In genomic region chr6:116436586-116436985, GRCh38 we compare ENCODE assay signal across 26 cellular contexts. TPM values are rescaled to one million over a fixed set of nuclear protein-coding genes. Genes with fewer than 3 reads are reported as not detected.
"Had no signal": no experiment of that assay in that cellular context is flagged by ENCODE, and none has a peak within 500 bp of the region (broad histone marks: within the 10 kb centered on the region; RNA-seq: fewer than 3 reads in every experiment).

No MANE protein-coding gene starts in this region.

- FAIRE-seq: RCC 7860 had no signal

- H3K9me3 ChIP-seq: MG63, SJSA1 had no signal

- H3K36me3 ChIP-seq: MG63, SJSA1, WERI-Rb-1 had no signal

- H3K27me3 ChIP-seq: brain microvascular endothelial cell, cardiac muscle cell, MG63, SJSA1 had no signal

- H3K27ac ChIP-seq: brain microvascular endothelial cell, cardiac muscle cell, SJSA1, WERI-Rb-1 had no signal

- DNase-seq: activated CD4-positive, alpha-beta T cell treated with anti-CD3 and anti-CD28 coated beads for 36 hours; activated CD4-positive, alpha-beta T cell treated with anti-CD3 and anti-CD28 coated beads, Interleukin-2, amount 50 U/mL, for 1 hour; activated CD8-positive, alpha-beta memory T cell treated with anti-CD3 and anti-CD28 coated beads, Interleukin-2, amount 50 U/mL, for 4 hours; activated CD8-positive, alpha-beta T cell treated with anti-CD3 and anti-CD28 coated beads for 36 hours; activated gamma-delta T cell treated with Interleukin-2 at 50 U/mL for 16 hours; activated naive CD4-positive, alpha-beta T cell treated with anti-CD3 and anti-CD28 coated beads, Interleukin-2, amount 10 ng/mL, durations not matched to agents 7 days and 5 days; activated naive CD8-positive, alpha-beta T cell treated with anti-CD3 and anti-CD28 coated beads for 36 hours; activated T-cell treated with anti-CD3 and anti-CD28 coated beads, Interleukin-2, amount 50 U/mL, for 72 hours; brain microvascular endothelial cell; MG63; MV-4-11; NCI-H1092 treated with DMSO at 0.1 percent for 48 hours; NCI-H1417 treated with DMSO at 0.1 percent for 48 hours; NCI-H1694; NCI-H2029; NCI-H2107; NCI-H345; NCI-H510A; NCI-H526 treated with DMSO at 0.1 percent for 48 hours; PC-3; SHP77; T-helper 1 cell; WERI-Rb-1 had no signal

- ATAC-seq: activated CD4-positive, alpha-beta T cell treated with anti-CD3 and anti-CD28 coated beads for 36 hours; activated CD8-positive, alpha-beta T cell treated with anti-CD3 and anti-CD28 coated beads for 36 hours; activated T-cell treated with anti-CD3 and anti-CD28 coated beads, Interleukin-2, amount 50 U/mL, for 72 hours; PC-3 had no signal

- H3K4me3 ChIP-seq: cardiac muscle cell, MG63, SJSA1 had no signal

RNA-seq across cellular contexts. Expression of gene CALHM6, which starts 24.6 kb away (rescaled TPM):
- total RNA-seq: cardiac muscle cell, PC-3, SJSA1 had no signal
